9 cellular contexts compared by ENCODE assay signal in the genomic region with DNA sequence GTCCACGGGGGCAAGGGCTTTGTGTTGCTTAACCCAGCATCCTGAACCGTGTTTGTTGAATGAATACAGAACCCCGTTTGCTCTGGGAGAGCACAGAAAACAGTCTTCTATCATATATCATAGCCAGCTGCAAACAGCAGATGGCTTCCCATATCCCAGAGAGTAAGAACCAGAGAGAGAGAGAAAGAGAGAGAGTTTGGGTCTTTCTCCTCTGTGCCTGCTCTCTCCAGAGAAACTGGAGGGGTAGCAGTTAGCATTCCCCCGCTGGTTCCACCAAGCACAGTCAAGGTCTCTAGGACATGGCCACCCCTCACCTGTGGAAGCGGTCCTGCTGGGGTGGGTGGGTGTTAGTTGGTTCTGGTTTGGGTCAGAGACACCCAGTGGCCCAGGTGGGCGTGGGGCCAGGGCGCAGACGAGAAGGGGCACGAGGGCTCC. TPM values are rescaled to one million over a fixed set of nuclear protein-coding genes. Genes with fewer than 3 reads are reported as not detected.
DNase-seq lines count a peak whose midpoint lies in the region; ATAC-seq and TF ChIP-seq lines count a peak whose summit lies in the region.
"Had no signal": no experiment of that assay in that cellular context is flagged by ENCODE, and none has a peak within 500 bp of the region (broad histone marks: within the 10 kb centered on the region; RNA-seq: fewer than 3 reads in every experiment).

No MANE protein-coding gene starts in this region.

- H3K4me3 Mint-ChIP-seq in activated T-cell treated with anti-CD3 and anti-CD28 coated beads, Interleukin-2, amount 50 U/mL, for 72 hours = peak overlapping the region; percentile 31 to 33
- no peak overlapping the region for H3K4me3 Mint-ChIP-seq in activated T-cell treated with anti-CD3 and anti-CD28 coated beads, Interleukin-2, amount 50 U/mL, for 24 hours
- peak overlapping the region; percentile 69 for H3K4me3 Mint-ChIP-seq in nephron progenitor cell

- no peak for TF ChIP-seq POLR2A in vagina (IDR thresholded peaks at IDR 0.05)

- no peak for DNase-seq in activated T-cell treated with anti-CD3 and anti-CD28 coated beads, Interleukin-2, amount 50 U/mL, for 72 hours
- DNase-seq in activated T-cell treated with anti-CD3 and anti-CD28 coated beads, Interleukin-2, amount 50 U/mL, for 24 hours = no peak
- DNase-seq in fibroblast of villous mesenchyme (ENCODE audit: low read depth) = peak; percentile 44
- DNase-seq in nephron progenitor cell = no peak
- no peak for DNase-seq in vagina (ENCODE audit: extremely low spot score in 2 of 2)
- DNase-seq in stimulated activated CD4-positive, alpha-beta T cell treated with anti-CD3 and anti-CD28 coated beads, Interleukin-2, amount 100 ng/mL, for 24 hours = no peak
- DNase-seq: stimulated activated CD4-positive, alpha-beta T cell treated with anti-CD3 and anti-CD28 coated beads, Interleukin-1b, Interleukin-23, amount 100 ng/mL, for 48 hours had no signal

- H3K27me3 Mint-ChIP-seq in activated T-cell treated with anti-CD3 and anti-CD28 coated beads, Interleukin-2, amount 50 U/mL, for 72 hours (ENCODE audit: low read depth) = peaks cover 70% of the 10 kb centered on the region
- peaks cover 84% of the 10 kb centered on the region for H3K27me3 Mint-ChIP-seq in activated T-cell treated with anti-CD3 and anti-CD28 coated beads, Interleukin-2, amount 50 U/mL, for 24 hours
- peaks cover 83% of the 10 kb centered on the region for H3K27me3 Mint-ChIP-seq in nephron progenitor cell (ENCODE audit: low read depth, poor library complexity)

- no peaks in the 10 kb centered on the region for H3K36me3 Mint-ChIP-seq in activated T-cell treated with anti-CD3 and anti-CD28 coated beads, Interleukin-2, amount 50 U/mL, for 72 hours (ENCODE audit: insufficient read depth in 2 of 2)
- no peaks in the 10 kb centered on the region for H3K36me3 Mint-ChIP-seq in activated T-cell treated with anti-CD3 and anti-CD28 coated beads, Interleukin-2, amount 50 U/mL, for 24 hours (ENCODE audit: low read depth)
- H3K36me3 Mint-ChIP-seq in nephron progenitor cell (ENCODE audit: low read depth) = no peaks in the 10 kb centered on the region

- no peak for ATAC-seq in activated T-cell treated with anti-CD3 and anti-CD28 coated beads, Interleukin-2, amount 50 U/mL, for 72 hours (replicated peaks in 1 of 2)
- ATAC-seq in HG03432 (IDR thresholded peaks at IDR 0.05; ENCODE audit: unreplicated experiment) (no peak), GM21367 (IDR thresholded peaks at IDR 0.05; ENCODE audit: unreplicated experiment) (no peak)

- no peaks in the 10 kb centered on the region for H3K9me3 Mint-ChIP-seq in activated T-cell treated with anti-CD3 and anti-CD28 coated beads, Interleukin-2, amount 50 U/mL, for 72 hours
- H3K9me3 Mint-ChIP-seq in activated T-cell treated with anti-CD3 and anti-CD28 coated beads, Interleukin-2, amount 50 U/mL, for 24 hours = no peaks in the 10 kb centered on the region
- H3K9me3 Mint-ChIP-seq in nephron progenitor cell = no peaks in the 10 kb centered on the region

- H3K4me1 Mint-ChIP-seq in activated T-cell treated with anti-CD3 and anti-CD28 coated beads, Interleukin-2, amount 50 U/mL, for 72 hours (ENCODE audit: low read depth) = peaks cover 10% of the 10 kb centered on the region
- H3K4me1 Mint-ChIP-seq in activated T-cell treated with anti-CD3 and anti-CD28 coated beads, Interleukin-2, amount 50 U/mL, for 24 hours (ENCODE audit: low read depth) = peaks cover 6% of the 10 kb centered on the region
- H3K4me1 Mint-ChIP-seq in nephron progenitor cell = peaks cover 52% of the 10 kb centered on the region

- H3K27ac ChIP-seq in vagina = peak overlapping the region; percentile 95

- H3K36me3 ChIP-seq in vagina = no peaks in the 10 kb centered on the region

- peaks cover 52% of the 10 kb centered on the region for H3K4me1 ChIP-seq in vagina

- H3K27ac Mint-ChIP-seq in activated T-cell treated with anti-CD3 and anti-CD28 coated beads, Interleukin-2, amount 50 U/mL, for 72 hours = no peak overlapping the region
- H3K27ac Mint-ChIP-seq in activated T-cell treated with anti-CD3 and anti-CD28 coated beads, Interleukin-2, amount 50 U/mL, for 24 hours = no peak overlapping the region
- H3K27ac Mint-ChIP-seq in nephron progenitor cell = no peak overlapping the region

- no peak for TF ChIP-seq CTCF in fibroblast of villous mesenchyme (IDR thresholded peaks at IDR 0.05; ENCODE audit: insufficient read depth, low read depth, low read length)
- no peak for TF ChIP-seq CTCF in nephron progenitor cell (IDR thresholded peaks at IDR 0.05)
- no peak for TF ChIP-seq CTCF in vagina (IDR thresholded peaks at IDR 0.05)

- H3K9me3 ChIP-seq in vagina = no peaks in the 10 kb centered on the region

- peak overlapping the region; percentile 61 for H3K4me3 ChIP-seq in fibroblast of villous mesenchyme (ENCODE audit: low read depth, low read length)
- peak overlapping the region; percentile 81 to 83 for H3K4me3 ChIP-seq in vagina

- intact Hi-C loops in vagina (cut with DNase I) = loop anchor here (5.0 to 10.0 kb wide), 5 partner anchors 36 to 194 kb away; no protein-coding TSS in a partner anchor

- no peaks in the 10 kb centered on the region for H3K27me3 ChIP-seq in vagina

RNA-seq across cellular contexts. Expression of a gene that starts 0.5 kb away (rescaled TPM):
- total RNA-seq in activated T-cell treated with anti-CD3 and anti-CD28 coated beads, Interleukin-2, amount 50 U/mL, for 72 hours = under 1 TPM in 1 of 2 donors, not detected in 1; 0.07 TPM
- total RNA-seq in fibroblast of villous mesenchyme = 418 and 924 TPM in 2 replicates
- total RNA-seq in vagina = 262 TPM

Comparison
In these comparisons a context has a peak if more than half of its experiments do, and no peak if none do; other contexts are left out.
1. RNA of a gene that starts 0.5 kb away (total RNA-seq): 418 to 924 TPM in fibroblast of villous mesenchyme and 262 TPM in vagina (single experiment); 0.07 TPM in activated T-cell treated with anti-CD3 and anti-CD28 coated beads, Interleukin-2, amount 50 U/mL, for 72 hours; every median in the first group is over 100 times any median in the second.